ENCODE assay signal across 1 cellular context in the genomic region with DNA sequence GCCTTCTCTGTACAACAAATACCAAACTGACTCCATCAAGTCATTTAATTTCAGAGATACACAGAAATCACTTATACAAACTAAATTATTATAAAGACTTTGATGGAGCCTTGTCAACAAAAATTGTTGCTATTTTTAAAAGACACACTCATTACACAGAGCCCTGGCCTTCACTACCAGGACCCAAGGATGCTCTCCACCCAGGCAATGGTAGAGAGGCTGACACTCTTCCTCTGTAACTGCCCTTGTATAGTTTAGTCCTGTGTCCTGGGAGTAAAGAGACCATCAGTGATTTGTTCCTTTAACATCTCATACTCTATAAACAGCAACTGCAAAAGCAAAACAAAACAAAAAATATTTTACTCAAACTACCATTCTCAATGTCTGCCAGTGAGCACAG.
TF ChIP-seq lines count a peak whose summit lies in the region.

No MANE protein-coding gene starts in this region.

TF ChIP-seq in endothelial cell of umbilical vein, 7 proteins besides CTCF, POLR2A, EP300 and RAD21:
- TF ChIP-seq JUN (IDR thresholded peaks at IDR 0.05; ENCODE audit: borderline replicate concordance, insufficient read depth, insufficient read length, low read depth) (no peak), GATA2 (IDR thresholded peaks at IDR 0.05; ENCODE audit: insufficient read depth, insufficient read length, low read depth, low read length) (no peak), MYC (IDR thresholded peaks at IDR 0.05; ENCODE audit: low read depth, low read length) (no peak), FOS (IDR thresholded peaks at IDR 0.05; ENCODE audit: borderline replicate concordance, insufficient read depth, low read length) (no peak), EZH2 (IDR thresholded peaks at IDR 0.05; ENCODE audit: borderline replicate concordance, low read depth, low read length, severe bottlenecking) (no peak), POLR2AphosphoS5 (IDR thresholded peaks at IDR 0.05; ENCODE audit: insufficient read depth, low read depth, low read length) (no peak)
- TF ChIP-seq, protein P1, sequence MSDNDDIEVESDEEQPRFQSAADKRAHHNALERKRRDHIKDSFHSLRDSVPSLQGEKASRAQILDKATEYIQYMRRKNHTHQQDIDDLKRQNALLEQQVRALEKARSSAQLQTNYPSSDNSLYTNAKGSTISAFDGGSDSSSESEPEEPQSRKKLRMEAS (IDR thresholded peaks at IDR 0.05; ENCODE audit: insufficient read depth, insufficient read length) = no peak
